ENCODE assay signal across 12 cellular contexts in the genomic region with DNA sequence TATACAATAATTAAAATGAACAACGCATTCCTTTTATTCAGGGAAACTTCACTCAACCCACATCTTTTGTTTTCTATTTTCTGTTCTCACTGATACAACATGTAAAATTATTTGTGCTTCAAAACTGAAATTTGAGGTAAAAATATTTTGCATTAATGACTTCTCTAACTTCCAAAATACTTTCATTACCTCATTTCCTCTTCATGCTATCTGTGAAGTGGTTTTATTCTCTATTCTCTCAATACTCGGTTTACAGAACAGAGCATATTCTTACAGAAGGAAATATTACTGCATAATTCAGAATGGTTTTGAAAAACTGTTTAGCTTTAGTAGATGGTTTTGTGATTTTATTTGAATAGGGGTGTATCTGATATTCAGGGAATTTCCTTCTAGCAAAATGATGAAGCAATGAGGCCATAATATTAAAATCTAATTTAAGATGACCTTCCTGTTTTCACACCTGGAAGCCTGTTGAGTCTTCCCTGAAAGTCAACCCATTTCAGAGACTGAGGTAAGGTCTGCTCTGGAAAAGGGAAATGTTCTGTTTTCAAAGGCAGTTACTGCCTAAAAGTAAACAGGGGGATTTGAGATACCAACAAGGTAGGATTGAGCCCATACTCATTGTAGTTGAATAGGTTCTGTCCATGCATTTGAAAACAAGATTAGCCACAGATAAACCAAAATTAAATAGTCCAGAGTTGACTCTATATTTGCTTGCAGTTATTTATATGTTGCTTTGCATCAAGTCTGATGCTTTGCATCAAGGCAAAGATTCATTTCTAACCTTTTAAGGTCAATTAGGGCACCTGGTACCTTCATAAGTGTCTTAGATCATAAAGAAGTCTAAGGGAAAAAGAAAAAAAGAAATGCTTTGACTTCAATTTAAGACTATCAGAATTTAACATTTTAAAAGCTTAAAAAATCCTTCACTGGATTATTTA. TPM values are rescaled to one million over a fixed set of nuclear protein-coding genes. Genes with fewer than 3 reads are reported as not detected.
DNase-seq lines count a peak whose midpoint lies in the region; ATAC-seq lines count a peak whose summit lies in the region.
"Had no signal": no experiment of that assay in that cellular context is flagged by ENCODE, and none has a peak within 500 bp of the region (broad histone marks: within the 10 kb centered on the region; RNA-seq: fewer than 3 reads in every experiment).

No MANE protein-coding gene starts in this region.

- H3K4me1 Mint-ChIP-seq in activated T-cell treated with anti-CD3 and anti-CD28 coated beads, Interleukin-2, amount 50 U/mL, for 72 hours (ENCODE audit: low read depth) = peaks cover 53% of the 10 kb centered on the region
- H3K4me1 Mint-ChIP-seq in stimulated activated effector memory CD8-positive, alpha-beta T cell treated with anti-CD3 and anti-CD28 coated beads, Interleukin-12 subunit alpha, Interleukin-12 subunit beta, amount 100 ng/mL, for 72 hours = peaks cover 16% of the 10 kb centered on the region

- peaks cover 0 to 2% of the 10 kb centered on the region in 2 donors for H3K9me3 Mint-ChIP-seq in activated T-cell treated with anti-CD3 and anti-CD28 coated beads, Interleukin-2, amount 50 U/mL, for 72 hours
- no peaks in the 10 kb centered on the region for H3K9me3 Mint-ChIP-seq in stimulated activated effector memory CD8-positive, alpha-beta T cell treated with anti-CD3 and anti-CD28 coated beads, Interleukin-12 subunit alpha, Interleukin-12 subunit beta, amount 100 ng/mL, for 72 hours

- H3K27ac Mint-ChIP-seq in activated T-cell treated with anti-CD3 and anti-CD28 coated beads, Interleukin-2, amount 50 U/mL, for 72 hours = peak overlapping the region; percentile 89
- peak overlapping the region; percentile 4 for H3K27ac Mint-ChIP-seq in stimulated activated effector memory CD8-positive, alpha-beta T cell treated with anti-CD3 and anti-CD28 coated beads, Interleukin-12 subunit alpha, Interleukin-12 subunit beta, amount 100 ng/mL, for 72 hours

- H3K4me3 Mint-ChIP-seq in activated T-cell treated with anti-CD3 and anti-CD28 coated beads, Interleukin-2, amount 50 U/mL, for 72 hours = peak overlapping the region in 1 of 2 donors; percentile 87
- H3K4me3 Mint-ChIP-seq in stimulated activated effector memory CD8-positive, alpha-beta T cell treated with anti-CD3 and anti-CD28 coated beads, Interleukin-12 subunit alpha, Interleukin-12 subunit beta, amount 100 ng/mL, for 72 hours = peak overlapping the region; percentile 2

- no peak for ATAC-seq in activated T-cell treated with anti-CD3 and anti-CD28 coated beads, Interleukin-2, amount 50 U/mL, for 72 hours (replicated peaks in 1 of 2)
- peak; percentile 57 for ATAC-seq in GM21737 (IDR thresholded peaks at IDR 0.05; ENCODE audit: unreplicated experiment)
- ATAC-seq in HG03558 (IDR thresholded peaks at IDR 0.05; ENCODE audit: extremely low read depth, unreplicated experiment) = peak; percentile 62
- ATAC-seq in stimulated activated effector memory CD8-positive, alpha-beta T cell treated with anti-CD3 and anti-CD28 coated beads, Interleukin-12 subunit alpha, Interleukin-12 subunit beta, amount 100 ng/mL, for 72 hours = no peak
- ATAC-seq: mucosa of descending colon had no signal

- no peaks in the 10 kb centered on the region for H3K27me3 Mint-ChIP-seq in activated T-cell treated with anti-CD3 and anti-CD28 coated beads, Interleukin-2, amount 50 U/mL, for 72 hours (ENCODE audit: low read depth)

- peaks cover 0 to 2% of the 10 kb centered on the region in 2 donors for H3K36me3 Mint-ChIP-seq in activated T-cell treated with anti-CD3 and anti-CD28 coated beads, Interleukin-2, amount 50 U/mL, for 72 hours (ENCODE audit: insufficient read depth in 2 of 2)
- peaks cover 4% of the 10 kb centered on the region for H3K36me3 Mint-ChIP-seq in stimulated activated effector memory CD8-positive, alpha-beta T cell treated with anti-CD3 and anti-CD28 coated beads, Interleukin-12 subunit alpha, Interleukin-12 subunit beta, amount 100 ng/mL, for 72 hours

- no peak for DNase-seq in activated T-cell treated with anti-CD3 and anti-CD28 coated beads, Interleukin-2, amount 50 U/mL, for 72 hours
- DNase-seq in activated T-cell treated with anti-CD3 and anti-CD28 coated beads, Interleukin-2, amount 50 U/mL, for 1 hour = no peak
- DNase-seq in stimulated activated effector memory CD8-positive, alpha-beta T cell treated with anti-CD3 and anti-CD28 coated beads, Interleukin-12 subunit alpha, Interleukin-12 subunit beta, amount 100 ng/mL, for 72 hours (ENCODE audit: low spot score in 2 of 2) = no peak
- no peak for DNase-seq in NK-92 (lab: John Stamatoyannopoulos, UW; ENCODE audit: unreplicated experiment)
- no peak for DNase-seq in SW480 (ENCODE audit: low spot score)
- no peak for DNase-seq in stimulated activated CD4-positive, alpha-beta T cell treated with anti-CD3 and anti-CD28 coated beads, Interleukin-4, amount 100 ng/mL, for 24 hours
- DNase-seq: activated CD4-positive, alpha-beta T cell treated with anti-CD3 and anti-CD28 coated beads for 48 hours; KBM-7; mucosa of descending colon; stomach had no signal

RNA-seq across cellular contexts. Expression of a gene that starts 50.8 kb away (rescaled TPM):
- 10 to 100 TPM; 19.4 to 27.1 TPM for total RNA-seq in activated T-cell treated with anti-CD3 and anti-CD28 coated beads, Interleukin-2, amount 50 U/mL, for 72 hours

RNA-seq across cellular contexts. Expression of a gene that starts 51.3 kb away (rescaled TPM):
- 10 to 100 TPM in 1 of 2 donors, 1 to 10 TPM in 1; 9.7 to 11.9 TPM for total RNA-seq in activated T-cell treated with anti-CD3 and anti-CD28 coated beads, Interleukin-2, amount 50 U/mL, for 72 hours

Comparison
In these comparisons a context has a peak if more than half of its experiments do, and no peak if none do; other contexts are left out.
1. ATAC-seq: peak in GM21737 (single experiment) and HG03558 (single experiment); none in activated T-cell treated with anti-CD3 and anti-CD28 coated beads, Interleukin-2, amount 50 U/mL, for 72 hours (0 of 2) and stimulated activated effector memory CD8-positive, alpha-beta T cell treated with anti-CD3 and anti-CD28 coated beads, Interleukin-12 subunit alpha, Interleukin-12 subunit beta, amount 100 ng/mL, for 72 hours (single experiment).